In the genomic region with DNA sequence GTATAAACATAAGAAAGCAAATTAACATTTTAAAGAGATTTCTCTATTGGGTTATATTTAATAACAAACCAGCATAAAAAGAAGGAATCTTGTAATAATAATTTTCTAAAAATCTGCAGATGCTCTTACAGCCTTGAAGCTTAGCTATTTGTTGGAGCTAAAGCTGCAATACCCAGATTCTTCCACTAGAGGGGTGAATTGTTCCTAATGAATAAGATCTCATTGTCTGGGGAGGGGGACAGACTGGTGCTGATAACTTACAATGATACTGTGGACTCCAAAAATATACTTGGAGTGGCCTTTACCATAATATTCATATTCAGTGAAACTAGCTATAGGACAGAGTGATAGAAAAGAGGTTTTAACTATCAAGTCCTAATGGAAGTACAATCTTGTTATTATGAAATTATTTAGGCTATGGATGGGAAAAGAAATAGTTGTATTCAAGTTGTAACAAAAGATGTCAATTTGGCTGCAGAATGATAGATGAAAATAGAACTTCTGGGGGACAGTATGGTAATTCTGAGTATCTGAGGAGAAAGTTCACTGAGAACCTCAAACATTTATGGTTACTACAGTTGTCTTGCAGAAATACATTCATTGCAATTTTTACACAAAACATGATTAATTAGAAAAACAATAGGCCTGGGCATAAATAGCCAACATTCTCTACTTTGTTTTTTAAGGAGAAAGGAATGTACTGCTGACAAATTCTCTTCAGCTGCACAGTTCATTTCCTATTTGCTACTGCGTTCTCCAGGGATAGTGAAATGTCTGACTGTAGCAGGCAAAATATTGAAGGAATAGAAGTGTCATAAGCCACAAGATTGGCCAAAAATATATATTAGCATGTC, we compare ENCODE assay signal across 7 cellular contexts.
A peak's percentile ranks its signal among the peaks of the same experiment; 100 is the strongest.
DNase-seq lines count a peak whose midpoint lies in the region; FAIRE-seq and TF ChIP-seq lines count a peak whose summit lies in the region.

No MANE protein-coding gene starts in this region.

- no peak for FAIRE-seq in H54 (lab: Jason Lieb, UNC)
- no peak for FAIRE-seq in kidney (lab: Jason Lieb, UNC)

- H3K9me3 ChIP-seq in adrenal gland (replicated peaks in 1 of 3) (no peaks in the 10 kb centered on the region), kidney (ENCODE audit: control insufficient read depth in 1 of 2, low read length in 2 of 2) (no peaks in the 10 kb centered on the region)

- intact Hi-C loops in adrenal gland (cut with DNase I), result no loop called here
- intact Hi-C loops in kidney (cut with DNase I), result no loop called here

- TF ChIP-seq CTCF in adrenal gland (IDR thresholded peaks at IDR 0.05), result peak; percentile 48 to 73 (median 59)
- TF ChIP-seq CTCF in kidney (IDR thresholded peaks at IDR 0.05; ENCODE audit: borderline replicate concordance, extremely low read depth, insufficient read depth), result peak; percentile 68

- H3K27ac ChIP-seq in adrenal gland (no peak overlapping the region), kidney (ENCODE audit: low read depth in 2 of 2, low read length in 2 of 2) (no peak overlapping the region)

- DNase-seq in EL (peak; percentile 31), H54 (ENCODE audit: insufficient read length, low spot score) (peak; percentile 3), NCI-H1930 (lab: John Stamatoyannopoulos, UW) (peak; percentile 6 to 30), adrenal gland (peak in 2 of 7 donors; percentile 14 to 17), kidney (no peak), ecto neural progenitor cell (ENCODE audit: low spot score) (no peak)
- DNase-seq in activated CD4-positive, CD25-positive, alpha-beta regulatory T cell treated with anti-CD3 and anti-CD28 coated beads, Interleukin-2, amount 50 U/mL, for 72 hours, result no peak

- H3K36me3 ChIP-seq in adrenal gland (replicated peaks in 1 of 2) (no peaks in the 10 kb centered on the region), kidney (ENCODE audit: control insufficient read depth in 1 of 2, insufficient read depth in 2 of 2, low read length in 2 of 2) (no peaks in the 10 kb centered on the region)

- H3K4me3 ChIP-seq in adrenal gland (no peak overlapping the region), kidney (ENCODE audit: low read length in 2 of 2) (no peak overlapping the region)

- no peak overlapping the region for H3K9ac ChIP-seq in kidney (ENCODE audit: low read length in 2 of 2)

- TF ChIP-seq POLR2A in H54 (IDR thresholded peaks at IDR 0.05; ENCODE audit: low read depth, low read length) (no peak), adrenal gland (IDR thresholded peaks at IDR 0.05) (no peak)

- H3K27me3 ChIP-seq in adrenal gland, result no peaks in the 10 kb centered on the region

- 60 to 91% (median 71%) methylated on average over 1 of the region's 1 CpG for WGBS in adrenal gland, 4 donors

- H3K4me1 ChIP-seq in adrenal gland (replicated peaks in 1 of 2), result no peaks in the 10 kb centered on the region
- H3K4me1 ChIP-seq in kidney (ENCODE audit: control insufficient read depth in 1 of 2, insufficient read depth in 1 of 2, low read depth in 1 of 2, low read length in 2 of 2), result no peaks in the 10 kb centered on the region

Comparison
In these comparisons a context has a peak if more than half of its experiments do, and no peak if none do; other contexts are left out.
1. DNase-seq: peak in EL (single experiment), H54 (single experiment) and NCI-H1930 (2 of 2); none in kidney (single experiment), activated CD4-positive, CD25-positive, alpha-beta regulatory T cell treated with anti-CD3 and anti-CD28 coated beads, Interleukin-2, amount 50 U/mL, for 72 hours (single experiment) and ecto neural progenitor cell (single experiment).